24 cellular contexts compared by ENCODE assay signal in the genomic region with DNA sequence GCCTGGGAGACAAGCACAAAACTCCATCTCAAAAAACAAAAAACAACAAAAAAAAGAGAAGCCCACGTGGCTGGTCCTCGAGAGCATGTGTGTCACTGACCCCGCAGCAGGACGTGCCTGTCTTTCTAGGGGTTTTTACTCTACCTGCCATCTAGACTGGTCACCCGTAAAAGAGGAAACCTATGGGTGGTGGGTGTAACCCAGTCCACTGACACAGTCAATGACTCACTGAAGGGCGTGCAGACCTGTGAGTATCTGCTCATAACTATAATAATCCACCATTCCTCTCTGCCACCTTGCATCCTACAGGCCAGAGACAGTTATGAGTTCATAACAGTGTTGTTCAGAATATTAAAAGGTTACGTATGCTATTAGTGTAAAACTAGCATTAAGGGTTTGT. TPM values are rescaled to one million over a fixed set of nuclear protein-coding genes. Genes with fewer than 3 reads are reported as not detected.
DNase-seq lines count a peak whose midpoint lies in the region; ATAC-seq, FAIRE-seq and TF ChIP-seq lines count a peak whose summit lies in the region.
"Had no signal": no experiment of that assay in that cellular context is flagged by ENCODE, and none has a peak within 500 bp of the region (broad histone marks: within the 10 kb centered on the region; RNA-seq: fewer than 3 reads in every experiment).

No MANE protein-coding gene starts in this region.

- DNase-seq in RWPE2 (ENCODE audit: low spot score), result no peak
- DNase-seq in fibroblast of mammary gland (ENCODE audit: low read depth), result peak; percentile 45
- DNase-seq in small intestine, result peak; percentile 15
- no peak for DNase-seq in A172 (ENCODE audit: low spot score)
- DNase-seq in NCI-H2227 (lab: John Stamatoyannopoulos, UW; ENCODE audit: unreplicated experiment), result no peak
- DNase-seq in endodermal cell, result no peak
- DNase-seq: activated CD4-positive, alpha-beta T cell treated with anti-CD3 and anti-CD28 coated beads for 1 hour; effector memory CD8-positive, alpha-beta T cell; KBM-7; NCI-H146; NCI-H2171 treated with DMSO at 0.1 percent for 48 hours; NCI-H526; stimulated activated CD4-positive, alpha-beta T cell treated with anti-CD3 and anti-CD28 coated beads, Interleukin-12 subunit alpha, Interleukin-12 subunit beta, amount 100 ng/mL, for 4 hours; stimulated activated naive CD8-positive, alpha-beta T cell treated with anti-CD3 and anti-CD28 coated beads, Interleukin-15, Interleukin-2, amounts not matched to agents 100 U/mL and 50 U/mL, for 24 hours had no signal

- H3K27me3 Mint-ChIP-seq in endodermal cell (ENCODE audit: insufficient read depth), result no peaks in the 10 kb centered on the region
- H3K27me3 Mint-ChIP-seq: effector memory CD8-positive, alpha-beta T cell had no signal

- H3K27me3 ChIP-seq in RWPE2 (ENCODE audit: insufficient read depth, poor library complexity, severe bottlenecking), result no peaks in the 10 kb centered on the region
- H3K27me3 ChIP-seq in small intestine (ENCODE audit: control insufficient read depth in 2 of 2, insufficient read depth in 2 of 2, low read length in 2 of 2), result no peaks in the 10 kb centered on the region
- no peaks in the 10 kb centered on the region for H3K27me3 ChIP-seq in endodermal cell (ENCODE audit: control insufficient read depth, insufficient read depth, low read length, poor library complexity, severe bottlenecking)
- H3K27me3 ChIP-seq: right atrium auricular region, thyroid gland had no signal

- TF ChIP-seq CTCF in HEK293 (tag by site-specific recombination; IDR thresholded peaks at IDR 0.05), result no peak
- no peak for TF ChIP-seq CTCF in RWPE2 (IDR thresholded peaks at IDR 0.05; ENCODE audit: poor library complexity, severe bottlenecking)
- TF ChIP-seq CTCF in fibroblast of mammary gland (conservative IDR thresholded peaks at IDR 0.05; ENCODE audit: control insufficient read depth, insufficient read depth, low read depth, low read length), result no peak
- TF ChIP-seq CTCF in endodermal cell (conservative IDR thresholded peaks at IDR 0.05), result no peak

- H3K36me3 Mint-ChIP-seq in endodermal cell (ENCODE audit: low read depth), result peaks cover 62% of the 10 kb centered on the region

- no peak for FAIRE-seq in small intestine (lab: Jason Lieb, UNC)
- FAIRE-seq: D721Med, GM12891, RCC 7860 had no signal

- H3K4me3 Mint-ChIP-seq in endodermal cell, result no peak overlapping the region
- H3K4me3 Mint-ChIP-seq: CD14-positive monocyte; effector memory CD8-positive, alpha-beta T cell had no signal

- H3K36me3 ChIP-seq in HEK293 (ENCODE audit: control insufficient read depth in 2 of 2, insufficient read depth in 1 of 2, low read length in 2 of 2) (peaks cover 11 to 57% of the 10 kb centered on the region in 2 experiments), RWPE2 (ENCODE audit: low read depth) (peaks cover 77% of the 10 kb centered on the region), small intestine (ENCODE audit: control insufficient read depth in 2 of 2, insufficient read depth in 2 of 2, low read length in 2 of 2) (peaks cover 5 to 8% of the 10 kb centered on the region in 2 donors), endodermal cell (ENCODE audit: control insufficient read depth, insufficient read depth, low read length) (peaks cover 64% of the 10 kb centered on the region)

- H3K4me1 ChIP-seq in HEK293 (ENCODE audit: control insufficient read depth, insufficient read depth, low read length) (no peaks in the 10 kb centered on the region), RWPE2 (ENCODE audit: insufficient read depth, poor library complexity, severe bottlenecking) (peaks cover 6% of the 10 kb centered on the region), small intestine (ENCODE audit: control insufficient read depth in 2 of 2, insufficient read depth in 1 of 2, low read depth in 1 of 2, low read length in 1 of 2) (peaks cover 0 to 2% of the 10 kb centered on the region in 2 donors), endodermal cell (ENCODE audit: control insufficient read depth, insufficient read depth, low read length) (peaks cover 4% of the 10 kb centered on the region)

- WGBS in small intestine, 3 donors, result 86 to 91% (median 87%) methylated on average over 7 of the region's 7 CpGs
- WGBS in endodermal cell (ENCODE audit: insufficient coverage in 1 of 2, insufficient read length in 1 of 2), 2 experiments, result 94 to 97% methylated on average over 5 to 7 of the region's 7 CpGs

- H3K9me3 ChIP-seq in HEK293 (ENCODE audit: control insufficient read depth, insufficient read depth, low read depth, low read length), result no peaks in the 10 kb centered on the region
- H3K9me3 ChIP-seq in RWPE2 (ENCODE audit: severe bottlenecking), result no peaks in the 10 kb centered on the region
- no peaks in the 10 kb centered on the region for H3K9me3 ChIP-seq in small intestine (ENCODE audit: control insufficient read depth, low read depth)
- no peaks in the 10 kb centered on the region for H3K9me3 ChIP-seq in endodermal cell (ENCODE audit: control insufficient read depth, low read length)
- H3K9me3 ChIP-seq: right atrium auricular region, thyroid gland had no signal

- H3K9ac ChIP-seq in endodermal cell (ENCODE audit: extremely low read depth, low read length, poor library complexity, severe bottlenecking), result no peak overlapping the region

- CTCF ChIA-PET in HEK293 (lab: Yijun Ruan, JAX), result no interaction called here

- H3K4me3 ChIP-seq in HEK293 (ENCODE audit: low read depth, low read length) (no peak overlapping the region), RWPE2 (ENCODE audit: severe bottlenecking) (no peak overlapping the region), fibroblast of mammary gland (ENCODE audit: control insufficient read depth, low read depth, low read length) (no peak overlapping the region), small intestine (ENCODE audit: low read depth in 1 of 2, low read length in 2 of 2) (no peak overlapping the region), endodermal cell (ENCODE audit: low read length) (no peak overlapping the region)
- H3K4me3 ChIP-seq: coronary artery, right atrium auricular region, thyroid gland had no signal

- no peak overlapping the region for H3K27ac Mint-ChIP-seq in endodermal cell

- peaks cover 13% of the 10 kb centered on the region for H3K4me1 Mint-ChIP-seq in endodermal cell

- POLR2A ChIA-PET in HEK293 (lab: Yijun Ruan, JAX), result no interaction called here

- H3K9me3 Mint-ChIP-seq in endodermal cell, result no peaks in the 10 kb centered on the region
- H3K9me3 Mint-ChIP-seq: CD14-positive monocyte; effector memory CD8-positive, alpha-beta T cell had no signal

- H3K27ac ChIP-seq in HEK293 (ENCODE audit: extremely low read depth, low read depth, low read length) (no peak overlapping the region), RWPE2 (ENCODE audit: poor library complexity, severe bottlenecking) (no peak overlapping the region), small intestine (ENCODE audit: low read depth in 1 of 2, low read length in 1 of 2) (no peak overlapping the region), endodermal cell (ENCODE audit: low read depth, low read length) (no peak overlapping the region)
- H3K27ac ChIP-seq: coronary artery, right atrium auricular region, thyroid gland had no signal

- peak; percentile 15; the same call in 1 of the 3 replicates for ATAC-seq in RWPE2 (ENCODE audit: low read depth)
- no peak for ATAC-seq in HG03039 (IDR thresholded peaks at IDR 0.05; ENCODE audit: unreplicated experiment)
- ATAC-seq: effector memory CD8-positive, alpha-beta T cell; HCT116; stimulated activated naive CD8-positive, alpha-beta T cell treated with anti-CD3 and anti-CD28 coated beads, Interleukin-15, Interleukin-2, amounts not matched to agents 100 U/mL and 50 U/mL, for 24 hours had no signal

TF ChIP-seq in HEK293, 187 proteins besides CTCF, POLR2A, EP300 and RAD21:
- TF ChIP-seq KLF1 (tag by site-specific recombination; IDR thresholded peaks at IDR 0.05) (peak; percentile 60; the same call in 1 of the 2 replicates), HOXD13 (CRISPR knock-in tag; IDR thresholded peaks at IDR 0.05; ENCODE audit: borderline replicate concordance) (no peak)

RNA-seq across cellular contexts. Expression of a gene that starts 4.6 kb away (rescaled TPM):
- 10 to 100 TPM in 2 of 3 donors, 1 to 10 TPM in 1; 7.3 to 20.5 (median 10.5) TPM for polyA plus RNA-seq in small intestine
- 42.6 and 48.9 TPM in 2 replicates for total RNA-seq in A172 (2014; rRNA removed; shearing (Covaris generic))
- total RNA-seq in endodermal cell, result 10 to 100 TPM; 38.2 to 43.5 TPM
- polyA plus RNA-seq in endodermal cell (2013, experiment 1 of 2), result 18.0 TPM
- polyA plus RNA-seq in endodermal cell (2013, experiment 2 of 2), result 18.4 TPM

Comparison
In these comparisons a context has a peak if more than half of its experiments do, and no peak if none do; other contexts are left out.
1. DNase-seq: peak in fibroblast of mammary gland (single experiment) and small intestine (single experiment); none in RWPE2 (single experiment), A172 (single experiment), NCI-H2227 (single experiment) and endodermal cell (single experiment).